In the genomic region with DNA sequence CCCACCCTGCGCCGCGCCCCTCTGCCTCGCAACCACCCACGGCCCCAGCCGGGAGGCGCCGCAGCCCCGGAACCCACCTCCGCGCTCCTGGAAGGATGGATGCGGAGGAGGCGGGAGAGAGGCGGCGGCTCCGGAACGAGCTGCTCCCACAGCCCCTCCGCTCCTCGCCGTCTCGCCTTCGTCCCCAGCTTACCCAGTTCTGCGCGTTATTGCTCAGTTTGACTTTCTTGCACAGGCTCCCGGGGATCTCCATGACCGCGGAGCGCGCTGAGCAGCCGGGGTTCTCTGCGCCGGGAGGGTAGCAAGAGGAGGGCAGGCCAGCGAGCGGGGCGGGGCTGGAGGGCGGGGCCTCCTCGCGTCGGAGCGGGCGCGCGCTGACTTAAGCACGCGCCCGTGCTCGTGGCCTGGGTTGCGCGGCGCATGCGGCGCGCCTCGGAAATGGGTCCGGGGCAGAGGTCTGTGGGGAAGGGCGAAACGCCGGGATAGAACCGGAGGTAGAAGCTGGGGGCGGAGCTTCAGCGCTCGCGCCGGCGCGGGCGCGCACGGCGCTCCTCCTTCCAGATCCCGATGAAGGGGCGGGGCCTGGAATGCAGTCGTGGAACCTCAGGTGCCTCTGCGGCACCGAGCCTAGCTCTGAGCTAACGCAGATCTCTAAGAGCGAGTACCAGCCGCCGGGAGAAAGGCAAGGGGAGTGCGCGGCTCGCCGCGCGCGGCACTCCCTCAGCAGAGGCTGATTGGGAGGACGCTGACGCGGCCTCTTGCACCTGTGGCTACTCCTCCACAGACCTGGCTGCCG, we compare ENCODE assay signal across 8 cellular contexts. TPM values are rescaled to one million over a fixed set of nuclear protein-coding genes. Genes with fewer than 3 reads are reported as not detected.
DNase-seq lines count a peak whose midpoint lies in the region; ATAC-seq, FAIRE-seq and TF ChIP-seq lines count a peak whose summit lies in the region.

A gene (minus strand): TSS at position 308 of the 796 bp plus-strand sequence. CDS start 55 bp downstream, at position 253.

- peak within 1 kb of the TSS; percentile 88 for H3K14ac ChIP-seq in IMR-90 (replicated peaks; ENCODE audit: low read depth, low read length)

- CTCF ChIA-PET in IMR-90 (lab: Yijun Ruan, JAX) = interaction anchor here (1.3 kb wide), 1 partner anchor 17 kb away, joined by 6 read pairs; no protein-coding TSS in a partner anchor
- CTCF ChIA-PET in OCI-LY7 (lab: Charles Lee; ENCODE audit: unreplicated experiment) = interaction anchor here (0.5 to 1.1 kb wide), 3 partner anchors 64 to 159 kb away, joined by 3 to 4 read pairs (median 3); no protein-coding TSS in a partner anchor
- CTCF ChIA-PET in endothelial cell of umbilical vein (lab: Charles Lee) = interaction anchor here (0.6 to 2.9 kb wide), 14 partner anchors 10 to 176 kb away, joined by 3 to 19 read pairs (median 4); no protein-coding TSS in a partner anchor

- FAIRE-seq in endothelial cell of umbilical vein (lab: Jason Lieb, UNC) = peak; percentile 88

- H2BK5ac ChIP-seq in IMR-90 (ENCODE audit: low read depth, low read length, poor library complexity, severe bottlenecking) = peak within 1 kb of the TSS; percentile 77

- TF ChIP-seq CTCF in IMR-90 (conservative IDR thresholded peaks at IDR 0.05; ENCODE audit: low read depth, low read length) (no peak), OCI-LY7 (conservative IDR thresholded peaks at IDR 0.05; ENCODE audit: low read length) (no peak; the same call in 1 of the 2 replicates), endothelial cell of umbilical vein (IDR thresholded peaks at IDR 0.05; ENCODE audit: extremely low read depth in 1 of 2, insufficient read depth in 1 of 2, low read depth in 1 of 2, low read length in 2 of 2) (no peak)

- dilution Hi-C loops in IMR-90 (cut with HindIII; ENCODE audit: low sequenced_read_pairs, unreplicated experiment) = no loop called here
- dilution Hi-C loops in endothelial cell of umbilical vein (cut with MboI; ENCODE audit: extremely low pct_ligation_motif_present, low sequenced_read_pairs) = no loop called here

- peak; percentile 77 for DNase-seq in DMS114 treated with DMSO at 0.1 percent for 48 hours (lab: John Stamatoyannopoulos, UW; ENCODE audit: unreplicated experiment)
- DNase-seq in IMR-90 = peak; percentile 96
- DNase-seq in OCI-LY7 (ENCODE audit: low spot score) = peak; percentile 96
- DNase-seq in activated T-cell treated with anti-CD3 and anti-CD28 coated beads for 1 hour (ENCODE audit: low read depth) = peak; percentile 90
- DNase-seq in endothelial cell of umbilical vein (ENCODE audit: low read depth, low spot score) = peak; percentile 99
- DNase-seq in midbrain (lab: John Stamatoyannopoulos, UW) = peak; percentile 96
- DNase-seq in stimulated activated CD8-positive, alpha-beta memory T cell treated with anti-CD3 and anti-CD28 coated beads, Interleukin-15, amount 100 ng/mL, for 48 hours (ENCODE audit: low read depth in 2 of 2) = peak; percentile 89 to 93

- peak within 1 kb of the TSS; percentile 77 for H3K27ac ChIP-seq in IMR-90 (ENCODE audit: insufficient read depth, low read length)
- H3K27ac ChIP-seq in OCI-LY7 (ENCODE audit: low read depth, low read length, poor library complexity, severe bottlenecking) = peak within 1 kb of the TSS; percentile 81
- H3K27ac ChIP-seq in endothelial cell of umbilical vein (ENCODE audit: insufficient read depth, low read depth, low read length) = peak within 1 kb of the TSS; percentile 42

- peak within 1 kb of the TSS; percentile 50 for H3K18ac ChIP-seq in IMR-90 (ENCODE audit: low read depth, low read length)

- H3K79me2 ChIP-seq in OCI-LY7 (ENCODE audit: insufficient read depth, low read depth, low read length) (peaks cover 47% of the 10 kb centered on the region), endothelial cell of umbilical vein (ENCODE audit: control insufficient read depth, insufficient read depth, low read length) (peaks cover 30% of the 10 kb centered on the region)

- TF ChIP-seq POLR2A in IMR-90 (IDR thresholded peaks at IDR 0.05; ENCODE audit: low read depth, low read length) = peak; percentile 46
- TF ChIP-seq POLR2A in endothelial cell of umbilical vein (IDR thresholded peaks at IDR 0.05; ENCODE audit: low read depth, low read length) = peak; percentile 84

- H3K4me2 ChIP-seq in IMR-90 (ENCODE audit: low read depth, low read length) (peak within 1 kb of the TSS; percentile 83), OCI-LY7 (ENCODE audit: low read length) (peak within 1 kb of the TSS; percentile 96), endothelial cell of umbilical vein (ENCODE audit: insufficient read depth, low read length) (peak within 1 kb of the TSS; percentile 95)

- BruUV-seq in IMR-90 (replicated peaks; lab: Mats Ljungman, UMichigan) (no TSS peak), OCI-LY7 (replicated peaks; lab: Mats Ljungman, UMichigan) (no TSS peak), endothelial cell of umbilical vein (replicated peaks; lab: Mats Ljungman, UMichigan) (no TSS peak)

- peak within 1 kb of the TSS; percentile 77 for H3K23ac ChIP-seq in IMR-90 (ENCODE audit: low read depth, low read length)

- peak within 1 kb of the TSS; percentile 91 to 93 for H4K8ac ChIP-seq in IMR-90 (ENCODE audit: low read depth in 2 of 2, low read length in 2 of 2)

- peak within 1 kb of the TSS; percentile 84 for H4K5ac ChIP-seq in IMR-90 (ENCODE audit: low read depth, low read length)

- 1% methylated on average over 24 of the region's 90 CpGs; no CpG with 5 or more reads in 1 of the 2 experiments for WGBS in IMR-90 (ENCODE audit: extremely low coverage in 2 of 2, insufficient read length in 1 of 2), 2 experiments

- peak within 1 kb of the TSS; percentile 81 for H3K4ac ChIP-seq in IMR-90 (ENCODE audit: low read depth, low read length)

- H3K36me3 ChIP-seq in IMR-90 (ENCODE audit: control insufficient read depth, insufficient read depth, low read length) = no peaks in the 10 kb centered on the region
- H3K36me3 ChIP-seq in OCI-LY7 (ENCODE audit: insufficient read depth, low read length) = peaks cover 28% of the 10 kb centered on the region
- no peaks in the 10 kb centered on the region for H3K36me3 ChIP-seq in endothelial cell of umbilical vein (ENCODE audit: control insufficient read depth in 2 of 2, extremely low read depth in 1 of 2, insufficient read depth in 2 of 2, low read length in 2 of 2)

- peak within 1 kb of the TSS; percentile 60; the same call in 1 of the 2 replicates for H2BK120ac ChIP-seq in IMR-90 (ENCODE audit: low read depth, low read length)

- peaks cover 19 to 34% of the 10 kb centered on the region in 2 experiments for H3K79me1 ChIP-seq in IMR-90 (ENCODE audit: low read depth in 1 of 2, low read length in 2 of 2)

- no peak for TF ChIP-seq RAD21 in IMR-90 (IDR thresholded peaks at IDR 0.05; ENCODE audit: low read length)

- no peak within 1 kb of the TSS for H2AK5ac ChIP-seq in IMR-90 (ENCODE audit: low read depth, low read length)

- H3K9me3 ChIP-seq in IMR-90 (ENCODE audit: control insufficient read depth, insufficient read depth, low read length) (no peaks in the 10 kb centered on the region), OCI-LY7 (ENCODE audit: low read length) (no peaks in the 10 kb centered on the region), endothelial cell of umbilical vein (replicated peaks; ENCODE audit: control insufficient read depth, insufficient read depth, low read length) (no peaks in the 10 kb centered on the region)

- intact Hi-C loops in IMR-90 (cut with micrococcal nuclease) (no loop called here), OCI-LY7 (cut with micrococcal nuclease; ENCODE audit: unreplicated experiment) (loop anchor here (2.0 to 5.0 kb wide), 3 partner anchors 271 to 1403 kb away; a partner anchor contains a TSS), endothelial cell of umbilical vein (cut with micrococcal nuclease) (loop anchor here (1.0 to 2.0 kb wide), 4 partner anchors 10 to 159 kb away; a partner anchor contains a TSS)

- H3K9me1 ChIP-seq in IMR-90 (ENCODE audit: insufficient read depth, low read length) (peaks cover 3% of the 10 kb centered on the region; the same call in 1 of the 2 replicates), endothelial cell of umbilical vein (replicated peaks; ENCODE audit: control insufficient read depth, extremely low read depth, insufficient read depth, low read length) (no peaks in the 10 kb centered on the region)

- in situ Hi-C loops in IMR-90 (cut with MboI; ENCODE audit: low sequenced_read_pairs) = no loop called here

- no peaks in the 10 kb centered on the region for H4K20me1 ChIP-seq in IMR-90 (ENCODE audit: insufficient read depth, low read length)
- H4K20me1 ChIP-seq in OCI-LY7 (ENCODE audit: insufficient read depth, low read length) = peaks cover 7% of the 10 kb centered on the region; the same call in 1 of the 2 replicates
- H4K20me1 ChIP-seq in endothelial cell of umbilical vein (replicated peaks; ENCODE audit: control insufficient read depth, extremely low read depth, insufficient read depth, low read length) = no peaks in the 10 kb centered on the region

- H3K56ac ChIP-seq in IMR-90 (ENCODE audit: extremely low read depth, insufficient read depth, low read length) = peak within 1 kb of the TSS; percentile 66; the same call in 1 of the 2 replicates

- peak within 1 kb of the TSS; percentile 33 for H2AK9ac ChIP-seq in IMR-90 (replicated peaks; ENCODE audit: low read depth, low read length, poor library complexity)

- H4K91ac ChIP-seq in IMR-90 (ENCODE audit: insufficient read depth, low read depth, low read length) = peak within 1 kb of the TSS; percentile 52

- H2BK20ac ChIP-seq in IMR-90 (ENCODE audit: low read depth, low read length) = no peak within 1 kb of the TSS

- peak within 1 kb of the TSS; percentile 2; the same call in 1 of the 3 replicates for H2BK15ac ChIP-seq in IMR-90 (ENCODE audit: low read depth, low read length)

- H3K9me2 ChIP-seq in OCI-LY7 (ENCODE audit: insufficient read depth, low read length) = no peaks in the 10 kb centered on the region

- H2AFZ ChIP-seq in IMR-90 (replicated peaks; ENCODE audit: low read length, poor library complexity) (peak within 1 kb of the TSS; percentile 98), OCI-LY7 (ENCODE audit: low read length) (peak within 1 kb of the TSS; percentile 95), endothelial cell of umbilical vein (ENCODE audit: low read depth, low read length) (peak within 1 kb of the TSS; percentile 91)

- H3K4me1 ChIP-seq in IMR-90 (ENCODE audit: control insufficient read depth, insufficient read depth, low read length) = no peaks in the 10 kb centered on the region; the same call in 1 of the 2 replicates
- peaks cover 40% of the 10 kb centered on the region for H3K4me1 ChIP-seq in OCI-LY7 (ENCODE audit: insufficient read depth, low read length, poor library complexity, severe bottlenecking)
- peaks cover 10% of the 10 kb centered on the region for H3K4me1 ChIP-seq in endothelial cell of umbilical vein (ENCODE audit: control insufficient read depth, extremely low read depth, insufficient read depth, low read length)

- H3K9ac ChIP-seq in IMR-90 (ENCODE audit: low read depth, low read length) (peak within 1 kb of the TSS; percentile 76), endothelial cell of umbilical vein (replicated peaks; ENCODE audit: extremely low read depth, insufficient read depth, low read length) (peak within 1 kb of the TSS; percentile 62)

- ATAC-seq in GM21529 (IDR thresholded peaks at IDR 0.05; ENCODE audit: unreplicated experiment) (peak; percentile 84), IMR-90 (ENCODE audit: low read depth) (peak; percentile 96)

- H3K27me3 ChIP-seq in IMR-90 (ENCODE audit: control insufficient read depth, insufficient read depth, low read length) (no peaks in the 10 kb centered on the region), endothelial cell of umbilical vein (ENCODE audit: control insufficient read depth in 2 of 2, insufficient read depth in 2 of 2, low read length in 2 of 2) (no peaks in the 10 kb centered on the region)

- POLR2A ChIA-PET in IMR-90 (lab: Charles Lee; ENCODE audit: unreplicated experiment) = interaction anchor here (0.6 to 1.0 kb wide), 3 partner anchors 30 to 282 kb away, joined by 3 to 6 read pairs (median 5); no protein-coding TSS in a partner anchor
- POLR2A ChIA-PET in OCI-LY7 (lab: Charles Lee) = interaction anchor here (0.7 to 3.7 kb wide), 10 partner anchors 11 to 448 kb away, joined by 3 to 26 read pairs (median 4); a partner anchor contains a TSS
- POLR2A ChIA-PET in endothelial cell of umbilical vein (lab: Charles Lee) = interaction anchor here (0.6 to 1.0 kb wide), 3 partner anchors 10 to 684 kb away, joined by 3 to 4 read pairs (median 3); a partner anchor contains a TSS

- H3K4me3 ChIP-seq in IMR-90 (ENCODE audit: insufficient read depth, low read depth, low read length) = peak within 1 kb of the TSS; percentile 96
- H3K4me3 ChIP-seq in OCI-LY7 (ENCODE audit: low read depth, low read length, poor library complexity, severe bottlenecking) = peak within 1 kb of the TSS; percentile 85
- H3K4me3 ChIP-seq in endothelial cell of umbilical vein (replicated peaks in 1 of 3; ENCODE audit: insufficient read depth in 1 of 3, low read depth in 1 of 3, low read length in 3 of 3) = peak within 1 kb of the TSS; percentile 56 to 92 (median 84)

RNA-seq across cellular contexts. Expression of the gene that starts here (rescaled TPM):
- 82.8 and 90.5 TPM in 2 replicates for total RNA-seq in IMR-90 (2012; rRNA removed)
- polyA plus RNA-seq in IMR-90 (2012; rRNA removed) = 64.7 and 71.8 TPM in 2 replicates
- polyA plus RNA-seq in IMR-90 (2012; cell fraction: cytosol; rRNA removed) = 33.3 and 39.9 TPM in 2 replicates
- polyA plus RNA-seq in IMR-90 (2012; cell fraction: nucleus; rRNA removed; ENCODE audit: low replicate concordance) = 20.0 and 45.3 TPM in 2 replicates
- total RNA-seq in OCI-LY7 (2014; rRNA removed; shearing (Covaris generic)) = 57.4 and 62.0 TPM in 2 replicates
- total RNA-seq in OCI-LY7 (2022) = 118 and 128 TPM in 2 replicates
- total RNA-seq in endothelial cell of umbilical vein = 69.6 and 72.0 TPM in 2 replicates
- polyA plus RNA-seq in endothelial cell of umbilical vein = 65.4 and 77.2 TPM in 2 replicates
- polyA plus RNA-seq in endothelial cell of umbilical vein (2011; cell fraction: cytosol; rRNA removed) = 72.1 and 74.3 TPM in 2 replicates
- polyA plus RNA-seq in endothelial cell of umbilical vein (2011; cell fraction: nucleus; rRNA removed) = 69.3 and 83.3 TPM in 2 replicates
- 63.6 and 76.1 TPM in 2 replicates for polyA plus RNA-seq in endothelial cell of umbilical vein (2012)
- polyA minus RNA-seq in endothelial cell of umbilical vein = 100 and 101 TPM in 2 replicates
- polyA minus RNA-seq in endothelial cell of umbilical vein (2011; cell fraction: cytosol; rRNA and poly(A)+ RNA removed) = 13.7 TPM
- 46.2 and 54.0 TPM in 2 replicates for polyA minus RNA-seq in endothelial cell of umbilical vein (2011; cell fraction: nucleus; rRNA and poly(A)+ RNA removed)

Comparison
In these comparisons a context has a peak if more than half of its experiments do, and no peak if none do; other contexts are left out.
1. Peak in every context shown above with its lines: DNase-seq, ATAC-seq, H3K4me3 ChIP-seq and H3K27ac ChIP-seq.